1 cellular context compared by ENCODE assay signal in genomic region chrX:45756562-45756961, GRCh38.
A peak's percentile ranks its signal among the peaks of the same experiment; 100 is the strongest.
TF ChIP-seq lines count a peak whose summit lies in the region.

No MANE protein-coding gene starts in this region.

TF ChIP-seq in HEK293, 187 proteins besides CTCF, POLR2A, EP300 and RAD21 (continued from another document):
- TF ChIP-seq ZBTB26 (tag by site-specific recombination; optimal IDR thresholded peaks at IDR 0.05) (no peak), FEZF1 (tag by site-specific recombination; IDR thresholded peaks at IDR 0.05) (peak; percentile 73), ZNF639 (tag by site-specific recombination; IDR thresholded peaks at IDR 0.05) (peak; percentile 40; the same call in 1 of the 2 replicates), ZNF2 (tag by site-specific recombination; IDR thresholded peaks at IDR 0.05) (no peak), ZNF514 (tag by site-specific recombination; IDR thresholded peaks at IDR 0.05) (no peak), ZBTB6 (tag by site-specific recombination; IDR thresholded peaks at IDR 0.05) (no peak), ZXDB (tag by site-specific recombination; IDR thresholded peaks at IDR 0.05) (peak; percentile 85), MZF1 (tag by site-specific recombination; IDR thresholded peaks at IDR 0.05; ENCODE audit: borderline replicate concordance) (peak; percentile 58; the same call in 1 of the 2 replicates), ZNF571 (tag by site-specific recombination; IDR thresholded peaks at IDR 0.05) (no peak), ZNF549 (tag by site-specific recombination; IDR thresholded peaks at IDR 0.05) (peak; percentile 73), AEBP2 (tag by site-specific recombination; IDR thresholded peaks at IDR 0.05; ENCODE audit: borderline replicate concordance) (no peak), TRIM28 (IDR thresholded peaks at IDR 0.05; ENCODE audit: borderline replicate concordance, low read length) (peak; percentile 87; the same call in 1 of the 2 replicates)
